ENCODE assay signal across 12 cellular contexts in the genomic region with DNA sequence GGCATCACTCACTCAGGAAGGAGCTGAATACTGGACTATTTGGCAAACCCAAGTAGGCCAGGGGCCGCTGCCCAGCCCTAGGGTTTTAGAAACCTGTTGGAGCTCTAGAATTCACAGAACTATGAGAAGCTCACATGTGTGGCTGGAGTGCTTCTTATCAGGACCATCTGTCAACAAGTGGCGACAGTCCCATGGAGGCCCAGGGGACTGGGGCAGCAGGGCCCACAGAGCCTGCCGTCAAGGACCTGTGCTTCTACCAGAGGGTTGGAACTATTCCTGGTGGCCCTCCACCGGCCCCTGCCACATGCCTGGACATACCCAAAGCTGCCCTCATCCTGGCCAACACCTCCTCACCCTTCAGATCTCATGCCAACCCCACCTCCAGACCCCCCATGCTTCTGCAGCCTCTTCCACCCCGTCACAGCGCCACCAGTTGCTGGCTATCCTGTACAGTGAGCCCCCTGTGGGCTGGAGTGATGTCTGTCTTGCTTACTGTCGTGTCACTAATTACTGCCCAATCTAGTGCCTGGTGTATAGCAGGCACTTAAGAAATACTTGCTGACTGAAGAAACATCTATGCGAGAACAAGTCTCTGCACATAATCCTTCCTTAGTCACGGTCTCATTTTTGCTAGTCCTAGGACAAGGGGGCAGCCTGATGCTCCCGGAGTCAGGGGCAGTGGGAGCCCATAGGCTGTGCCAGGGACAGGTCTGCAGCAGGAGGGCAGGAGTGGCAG. TPM values are rescaled to one million over a fixed set of nuclear protein-coding genes. Genes with fewer than 3 reads are reported as not detected.
A peak's percentile ranks its signal among the peaks of the same experiment; 100 is the strongest.
DNase-seq lines count a peak whose midpoint lies in the region; ATAC-seq and TF ChIP-seq lines count a peak whose summit lies in the region.
"Had no signal": no experiment of that assay in that cellular context is flagged by ENCODE, and none has a peak within 500 bp of the region (broad histone marks: within the 10 kb centered on the region; RNA-seq: fewer than 3 reads in every experiment).

No MANE protein-coding gene starts in this region.

- no peak for ATAC-seq in activated naive CD8-positive, alpha-beta T cell treated with anti-CD3 and anti-CD28 coated beads, Interleukin-2, amount 10 ng/mL, durations not matched to agents 7 days and 5 days (ENCODE audit: low read depth)
- no peak for ATAC-seq in T-helper 17 cell
- peak in 1 of 8 donors; percentile 24 for ATAC-seq in heart right ventricle
- ATAC-seq: mucosa of descending colon had no signal

- H3K27me3 ChIP-seq in heart right ventricle (no peaks in the 10 kb centered on the region), spleen (replicated peaks in 1 of 7) (no peaks in the 10 kb centered on the region)

- H3K4me1 ChIP-seq in heart right ventricle (peaks cover 0 to 55% (median 30%) of the 10 kb centered on the region in 9 donors), spleen (peaks cover 0 to under 1% (median 0%) of the 10 kb centered on the region in 6 donors)

- peaks cover 9% of the 10 kb centered on the region for H3K36me3 Mint-ChIP-seq in activated naive CD8-positive, alpha-beta T cell treated with anti-CD3 and anti-CD28 coated beads, Interleukin-2, amount 10 ng/mL, durations not matched to agents 7 days and 5 days
- peaks cover 6% of the 10 kb centered on the region for H3K36me3 Mint-ChIP-seq in activated naive CD8-positive, alpha-beta T cell treated with anti-CD3 and anti-CD28 coated beads for 36 hours
- peaks cover 7% of the 10 kb centered on the region for H3K36me3 Mint-ChIP-seq in T-helper 17 cell (ENCODE audit: low read depth)

- no peak overlapping the region for H3K4me3 Mint-ChIP-seq in activated naive CD8-positive, alpha-beta T cell treated with anti-CD3 and anti-CD28 coated beads, Interleukin-2, amount 10 ng/mL, durations not matched to agents 7 days and 5 days
- H3K4me3 Mint-ChIP-seq in activated naive CD8-positive, alpha-beta T cell treated with anti-CD3 and anti-CD28 coated beads for 36 hours: no peak overlapping the region
- no peak overlapping the region for H3K4me3 Mint-ChIP-seq in T-helper 17 cell
- H3K4me3 Mint-ChIP-seq: activated CD4-positive, alpha-beta T cell treated with anti-CD3 and anti-CD28 coated beads, Interleukin-2, amount 10 ng/mL, durations not matched to agents 7 days and 5 days had no signal

- TF ChIP-seq CTCF in heart right ventricle (IDR thresholded peaks at IDR 0.05): no peak
- TF ChIP-seq CTCF in spleen (IDR thresholded peaks at IDR 0.05 in 8 of 11, conservative IDR thresholded peaks at IDR 0.05 in 3 of 11): no peak

- H3K9me3 ChIP-seq in T-helper 17 cell (ENCODE audit: control insufficient read depth, low read length, poor library complexity, severe bottlenecking) (no peaks in the 10 kb centered on the region), heart right ventricle (no peaks in the 10 kb centered on the region), spleen (no peaks in the 10 kb centered on the region)
- H3K9me3 ChIP-seq: mucosa of descending colon had no signal

- H3K4me1 Mint-ChIP-seq in activated naive CD8-positive, alpha-beta T cell treated with anti-CD3 and anti-CD28 coated beads, Interleukin-2, amount 10 ng/mL, durations not matched to agents 7 days and 5 days: peaks cover 1% of the 10 kb centered on the region
- no peaks in the 10 kb centered on the region for H3K4me1 Mint-ChIP-seq in activated naive CD8-positive, alpha-beta T cell treated with anti-CD3 and anti-CD28 coated beads for 36 hours
- H3K4me1 Mint-ChIP-seq in T-helper 17 cell: peaks cover 2% of the 10 kb centered on the region
- H3K4me1 Mint-ChIP-seq: activated CD4-positive, alpha-beta T cell treated with anti-CD3 and anti-CD28 coated beads, Interleukin-2, amount 10 ng/mL, durations not matched to agents 7 days and 5 days had no signal

- H3K4me3 ChIP-seq in heart right ventricle (no peak overlapping the region), spleen (no peak overlapping the region)
- H3K4me3 ChIP-seq: mucosa of descending colon had no signal

- POLR2A ChIA-PET in activated naive CD8-positive, alpha-beta T cell treated with anti-CD3 and anti-CD28 coated beads, Interleukin-2, amount 10 ng/mL, durations not matched to agents 7 days and 5 days (lab: Charles Lee): no interaction called here

- peak overlapping the region; percentile 54 for H3K27ac Mint-ChIP-seq in activated naive CD8-positive, alpha-beta T cell treated with anti-CD3 and anti-CD28 coated beads, Interleukin-2, amount 10 ng/mL, durations not matched to agents 7 days and 5 days
- no peak overlapping the region for H3K27ac Mint-ChIP-seq in activated naive CD8-positive, alpha-beta T cell treated with anti-CD3 and anti-CD28 coated beads for 36 hours
- peak overlapping the region; percentile 72 for H3K27ac Mint-ChIP-seq in T-helper 17 cell
- H3K27ac Mint-ChIP-seq: activated CD4-positive, alpha-beta T cell treated with anti-CD3 and anti-CD28 coated beads, Interleukin-2, amount 10 ng/mL, durations not matched to agents 7 days and 5 days had no signal

- WGBS in heart right ventricle, 2 donors: 61 to 65% methylated on average over 10 of the region's 10 CpGs
- WGBS in spleen, 5 donors: 86 to 96% (median 88%) methylated on average over 8 to 10 of the region's 10 CpGs

- H3K27me3 Mint-ChIP-seq in activated naive CD8-positive, alpha-beta T cell treated with anti-CD3 and anti-CD28 coated beads, Interleukin-2, amount 10 ng/mL, durations not matched to agents 7 days and 5 days: no peaks in the 10 kb centered on the region
- H3K27me3 Mint-ChIP-seq in activated naive CD8-positive, alpha-beta T cell treated with anti-CD3 and anti-CD28 coated beads for 36 hours: no peaks in the 10 kb centered on the region
- H3K27me3 Mint-ChIP-seq in T-helper 17 cell: no peaks in the 10 kb centered on the region
- H3K27me3 Mint-ChIP-seq: activated CD4-positive, alpha-beta T cell treated with anti-CD3 and anti-CD28 coated beads, Interleukin-2, amount 10 ng/mL, durations not matched to agents 7 days and 5 days had no signal

- no peaks in the 10 kb centered on the region for H3K9me3 Mint-ChIP-seq in activated naive CD8-positive, alpha-beta T cell treated with anti-CD3 and anti-CD28 coated beads, Interleukin-2, amount 10 ng/mL, durations not matched to agents 7 days and 5 days
- H3K9me3 Mint-ChIP-seq in activated naive CD8-positive, alpha-beta T cell treated with anti-CD3 and anti-CD28 coated beads for 36 hours: no peaks in the 10 kb centered on the region
- H3K9me3 Mint-ChIP-seq: activated CD4-positive, alpha-beta T cell treated with anti-CD3 and anti-CD28 coated beads, Interleukin-2, amount 10 ng/mL, durations not matched to agents 7 days and 5 days had no signal

- H3K27ac ChIP-seq in heart right ventricle: peak overlapping the region in 7 of 10 donors; percentile 7 to 53 (median 29)
- H3K27ac ChIP-seq in temporal lobe (ENCODE audit: low read depth, low read length): peak overlapping the region; percentile 32
- no peak overlapping the region for H3K27ac ChIP-seq in spleen

- no peak for DNase-seq in activated naive CD8-positive, alpha-beta T cell treated with anti-CD3 and anti-CD28 coated beads, Interleukin-2, amount 10 ng/mL, durations not matched to agents 7 days and 5 days
- no peak for DNase-seq in activated naive CD8-positive, alpha-beta T cell treated with anti-CD3 and anti-CD28 coated beads for 36 hours
- DNase-seq in T-helper 17 cell (no peak), heart right ventricle (no peak), spleen (no peak), cerebellum (ENCODE audit: low spot score) (no peak)
- DNase-seq in activated effector memory CD4-positive, alpha-beta T cell treated with anti-CD3 and anti-CD28 coated beads, Interleukin-2, amount 50 U/mL, for 16 hours: no peak
- DNase-seq: activated CD4-positive, alpha-beta T cell treated with anti-CD3 and anti-CD28 coated beads, Interleukin-2, amount 10 ng/mL, durations not matched to agents 7 days and 5 days; activated gamma-delta T cell; mucosa of descending colon had no signal

- intact Hi-C loops in heart right ventricle (cut with DNase I): loop anchor here in 3 of 10 donors (1.0 to 5.0 kb wide), 2 partner anchors 33 to 35 kb away; a partner anchor contains a TSS
- intact Hi-C loops in spleen (cut with DNase I; ENCODE audit: low total_unique reads): no loop called here

- no peak for TF ChIP-seq POLR2A in spleen (IDR thresholded peaks at IDR 0.05)

- peaks cover 0 to 100% (median 50%) of the 10 kb centered on the region in 9 donors for H3K36me3 ChIP-seq in heart right ventricle
- peaks cover 0 to 100% (median 97%) of the 10 kb centered on the region in 6 donors for H3K36me3 ChIP-seq in spleen

RNA-seq across cellular contexts. Expression of a gene that starts 27.2 kb away (rescaled TPM):
- total RNA-seq in activated naive CD8-positive, alpha-beta T cell treated with anti-CD3 and anti-CD28 coated beads, Interleukin-2, amount 10 ng/mL, durations not matched to agents 7 days and 5 days: 1 to 10 TPM in 1 of 2 experiments, under 1 TPM in 1; 0.80 to 1.1 TPM
- total RNA-seq in activated naive CD8-positive, alpha-beta T cell treated with anti-CD3 and anti-CD28 coated beads for 36 hours: under 1 TPM in 1 of 2 experiments, not detected in 1; 0.58 TPM
- total RNA-seq in T-helper 17 cell: under 1 TPM in 1 of 2 donors, not detected in 1; 0.92 TPM
- total RNA-seq in heart right ventricle: 1 to 10 TPM in 8 of 10 donors, under 1 TPM in 2; 0.87 to 4.3 (median 1.6) TPM
- 1 to 10 TPM; 3.1 to 3.8 TPM for polyA plus RNA-seq in heart right ventricle
- 4.9 TPM for total RNA-seq in temporal lobe
- total RNA-seq in spleen: 1 to 10 TPM in 5 of 7 donors, under 1 TPM in 2; 0.54 to 4.6 (median 2.0) TPM
- polyA plus RNA-seq in spleen: 1 to 10 TPM; 1.8 to 6.1 (median 2.9) TPM
- not detected for total RNA-seq in cerebellum
- total RNA-seq: fibroblast of lung had no signal
- polyA plus RNA-seq: fibroblast of lung had no signal

RNA-seq across cellular contexts. Expression of a gene that starts 36.3 kb away (rescaled TPM):
- total RNA-seq in activated naive CD8-positive, alpha-beta T cell treated with anti-CD3 and anti-CD28 coated beads, Interleukin-2, amount 10 ng/mL, durations not matched to agents 7 days and 5 days: 1 to 10 TPM; 8.1 to 9.3 TPM
- total RNA-seq in activated naive CD8-positive, alpha-beta T cell treated with anti-CD3 and anti-CD28 coated beads for 36 hours: 1 to 10 TPM; 1.1 to 1.4 TPM
- total RNA-seq in T-helper 17 cell (10 to 100 TPM in 1 of 2 donors, 1 to 10 TPM in 1; 2.5 to 32.6 TPM), heart right ventricle (10 to 100 TPM; 10.9 to 35.4 (median 13.6) TPM), temporal lobe (3.7 TPM), spleen (10 to 100 TPM; 13.8 to 41.5 (median 35.4) TPM), cerebellum (3.3 TPM)
- polyA plus RNA-seq in heart right ventricle (10 to 100 TPM; 29.6 to 45.0 TPM), spleen (10 to 100 TPM in 1 of 3 donors, 1 to 10 TPM in 2; 7.0 to 21.7 (median 8.5) TPM)

RNA-seq across cellular contexts. Expression of a gene that starts 45.6 kb away (rescaled TPM):
- 10 to 100 TPM; 61.2 to 63.7 TPM for total RNA-seq in activated naive CD8-positive, alpha-beta T cell treated with anti-CD3 and anti-CD28 coated beads, Interleukin-2, amount 10 ng/mL, durations not matched to agents 7 days and 5 days
- total RNA-seq in activated naive CD8-positive, alpha-beta T cell treated with anti-CD3 and anti-CD28 coated beads for 36 hours: 10 to 100 TPM; 66.5 to 72.0 TPM
- total RNA-seq in T-helper 17 cell: 10 to 100 TPM; 41.2 to 42.8 TPM
- 10 to 100 TPM; 25.8 to 51.5 (median 29.6) TPM for total RNA-seq in heart right ventricle
- polyA plus RNA-seq in heart right ventricle: 10 to 100 TPM; 18.4 to 29.1 TPM
- 31.0 TPM for total RNA-seq in temporal lobe
- total RNA-seq in spleen: 100 to 1,000 TPM in 6 of 7 donors, 10 to 100 TPM in 1; 92.6 to 150 (median 130) TPM
- polyA plus RNA-seq in spleen: 10 to 100 TPM; 43.3 to 69.6 (median 56.0) TPM
- 35.4 TPM for total RNA-seq in cerebellum

Comparison
In these comparisons a context has a peak if more than half of its experiments do, and no peak if none do; other contexts are left out.
1. H3K27ac ChIP-seq: peak in heart right ventricle (7 of 10) and temporal lobe (single experiment); none in spleen (0 of 8).